In the genomic region with DNA sequence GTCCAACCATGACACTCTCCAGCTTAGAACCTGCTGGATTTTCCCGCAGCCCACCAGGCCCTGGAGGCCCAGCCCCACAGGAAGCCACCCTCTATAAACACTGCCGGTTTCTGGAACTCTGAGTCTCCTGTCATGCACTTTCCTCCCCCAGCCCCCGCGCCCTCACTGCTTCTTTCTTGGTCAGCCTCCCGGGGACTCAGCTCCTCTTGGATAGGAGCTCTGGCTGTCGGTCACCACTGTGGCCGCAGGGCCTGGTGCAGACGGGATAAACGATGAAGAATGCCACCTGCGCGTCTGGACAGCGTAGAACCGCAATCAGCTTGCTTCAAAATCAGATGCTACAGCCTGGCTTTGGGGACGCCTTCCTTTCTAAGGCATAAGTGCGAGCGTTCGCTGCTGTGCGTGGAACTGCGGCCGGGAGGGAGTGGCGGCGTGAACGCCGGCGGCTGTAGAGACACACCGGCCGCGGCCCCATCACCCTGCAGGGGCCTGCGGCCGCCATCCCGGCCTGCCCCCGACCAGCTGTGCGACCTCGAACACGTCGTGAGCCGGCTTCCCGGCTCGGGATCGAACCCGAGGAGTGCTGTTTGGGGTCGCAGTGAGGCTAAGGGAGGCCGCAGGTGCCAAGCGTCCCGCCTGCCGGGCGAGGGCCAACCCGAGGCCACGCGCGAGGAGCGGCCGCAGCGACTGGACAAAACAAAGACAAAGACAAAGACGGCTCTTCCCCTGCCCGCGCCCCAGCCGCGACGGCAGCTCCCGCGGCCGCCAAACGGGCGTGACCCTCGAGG, we compare ENCODE assay signal across 8 cellular contexts.
DNase-seq lines count a peak whose midpoint lies in the region; ATAC-seq and TF ChIP-seq lines count a peak whose summit lies in the region.

No MANE protein-coding gene starts in this region.

- H3K27ac ChIP-seq in muscle layer of colon (ENCODE audit: low read depth, low read length): peak overlapping the region; percentile 92

- no peaks in the 10 kb centered on the region for H3K27me3 ChIP-seq in muscle layer of colon (ENCODE audit: control insufficient read depth in 1 of 2, insufficient read depth in 2 of 2, low read length in 2 of 2)

- H3K4me3 ChIP-seq in AG09309 (ENCODE audit: control insufficient read depth, low read depth, low read length): peak overlapping the region; percentile 73
- peak overlapping the region; percentile 72 to 83 for H3K4me3 ChIP-seq in muscle layer of colon (ENCODE audit: low read depth in 1 of 2, low read length in 2 of 2)

- peaks cover 58% of the 10 kb centered on the region for H3K4me1 ChIP-seq in muscle layer of colon (ENCODE audit: insufficient read depth, low read length)

- TF ChIP-seq POLR2A in erythroblast (IDR thresholded peaks at IDR 0.05; ENCODE audit: low read length): no peak

- no peaks in the 10 kb centered on the region for H3K36me3 ChIP-seq in muscle layer of colon (ENCODE audit: insufficient read depth, low read length)

- peak overlapping the region; percentile 60 for H3K9ac ChIP-seq in muscle layer of colon (ENCODE audit: low read length)

- TF ChIP-seq CTCF in AG09309 (IDR thresholded peaks at IDR 0.05; ENCODE audit: control insufficient read depth, insufficient read depth, low read depth, low read length, missing control alignments): no peak

- no peak for DNase-seq in AG09309 (ENCODE audit: low read depth)
- DNase-seq in SW480 (ENCODE audit: low spot score): peak; percentile 37
- peak; percentile 70 to 71 for DNase-seq in erythroblast (lab: John Stamatoyannopoulos, UW)
- no peak for DNase-seq in iPS-NIHi7 (ENCODE audit: extremely low spot score)

- ATAC-seq in GM21390 (IDR thresholded peaks at IDR 0.05; ENCODE audit: unreplicated experiment) (peak; percentile 8), HG03135 (IDR thresholded peaks at IDR 0.05; ENCODE audit: unreplicated experiment) (no peak), HG02938 (IDR thresholded peaks at IDR 0.05; ENCODE audit: unreplicated experiment) (no peak)

- no peaks in the 10 kb centered on the region for H3K9me3 ChIP-seq in muscle layer of colon (ENCODE audit: low read length)

Comparison
In these comparisons a context has a peak if more than half of its experiments do, and no peak if none do; other contexts are left out.
1. DNase-seq: peak in SW480 (single experiment) and erythroblast (2 of 2); none in AG09309 (single experiment) and iPS-NIHi7 (single experiment).